Comparison of ENCODE assay signal across 25 cellular contexts in the genomic region with DNA sequence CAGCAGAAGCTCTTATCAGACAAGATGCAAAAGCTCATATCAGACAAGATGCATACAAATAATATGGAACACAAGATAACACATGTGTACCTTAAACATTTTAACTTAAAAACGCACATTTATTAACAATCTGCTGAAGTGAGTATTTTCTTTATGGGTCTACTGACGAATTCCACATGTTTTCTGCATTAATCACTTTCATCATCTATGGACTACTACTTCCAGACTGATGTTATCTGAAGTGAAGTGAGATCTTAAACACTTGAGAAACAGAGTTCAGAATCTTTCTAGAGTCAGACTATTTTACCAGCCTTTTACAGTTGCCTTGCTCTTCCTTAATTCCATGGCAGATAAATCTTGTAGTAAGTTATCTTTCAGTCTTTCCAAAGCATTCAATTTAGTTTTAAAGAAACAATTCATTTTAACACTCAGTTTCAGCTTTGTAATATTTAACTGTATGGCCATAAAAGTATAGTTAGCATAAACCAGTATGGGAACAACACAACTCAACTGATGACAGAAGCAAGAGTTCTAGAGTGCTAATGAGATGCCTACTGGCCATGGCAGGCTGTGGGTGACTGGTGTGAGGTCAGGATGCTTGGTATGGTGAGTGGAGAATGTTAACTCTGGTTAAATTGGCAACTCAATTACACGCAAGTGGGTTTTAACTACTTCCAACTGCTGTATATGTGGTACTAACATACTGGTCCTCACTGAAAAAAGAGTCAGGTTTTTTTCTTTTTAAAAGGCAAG. TPM values are rescaled to one million over a fixed set of nuclear protein-coding genes. Genes with fewer than 3 reads are reported as not detected.
DNase-seq lines count a peak whose midpoint lies in the region; ATAC-seq, FAIRE-seq and TF ChIP-seq lines count a peak whose summit lies in the region.
"Had no signal": no experiment of that assay in that cellular context is flagged by ENCODE, and none has a peak within 500 bp of the region (broad histone marks: within the 10 kb centered on the region; RNA-seq: fewer than 3 reads in every experiment).

No MANE protein-coding gene starts in this region.

- no peaks in the 10 kb centered on the region for H3K36me3 ChIP-seq in KMS-11 (ENCODE audit: insufficient read depth)
- peaks cover 5% of the 10 kb centered on the region for H3K36me3 ChIP-seq in astrocyte (ENCODE audit: insufficient read depth, low read length)
- H3K36me3 ChIP-seq in colonic mucosa, result no peaks in the 10 kb centered on the region

- no peaks in the 10 kb centered on the region for H3K79me2 ChIP-seq in KMS-11 (ENCODE audit: insufficient read depth, low read depth)
- H3K79me2 ChIP-seq in astrocyte (ENCODE audit: insufficient read depth, low read length), result peaks cover 43% of the 10 kb centered on the region

- H3K4me1 ChIP-seq in KMS-11 (ENCODE audit: low read depth, poor library complexity, severe bottlenecking) (peaks cover 35% of the 10 kb centered on the region), astrocyte (ENCODE audit: insufficient read depth, low read length) (peaks cover 24% of the 10 kb centered on the region), colonic mucosa (peaks cover 7% of the 10 kb centered on the region)

- H3K27ac ChIP-seq in KMS-11 (no peak overlapping the region; the same call in 1 of the 2 replicates), astrocyte (ENCODE audit: low read depth, low read length) (no peak overlapping the region), colonic mucosa (no peak overlapping the region)
- H3K27ac ChIP-seq: dorsolateral prefrontal cortex, left ventricle myocardium inferior, RWPE1, SK-N-MC, tibial artery had no signal

- no peak overlapping the region for H3K9ac ChIP-seq in KMS-11
- H3K9ac ChIP-seq in astrocyte (ENCODE audit: low read length), result no peak overlapping the region
- H3K9ac ChIP-seq in colonic mucosa (ENCODE audit: low read depth in 2 of 2, low read length in 2 of 2), result no peak overlapping the region

- no peak overlapping the region for H3K4me3 Mint-ChIP-seq in astrocyte (ENCODE audit: unreplicated experiment)
- no peak overlapping the region for H3K4me3 Mint-ChIP-seq in natural killer cell treated with Interleukin-12 subunit alpha and Interleukin-12 subunit beta and Interleukin-15 and Interleukin-18, amount 100 ng/mL, for 72 hours
- H3K4me3 Mint-ChIP-seq: naive B cell, T-helper 17 cell had no signal

- H3K36me3 Mint-ChIP-seq in astrocyte (ENCODE audit: low read depth, unreplicated experiment), result peaks cover 4% of the 10 kb centered on the region
- H3K36me3 Mint-ChIP-seq in natural killer cell treated with Interleukin-12 subunit alpha and Interleukin-12 subunit beta and Interleukin-15 and Interleukin-18, amount 100 ng/mL, for 72 hours, result peaks cover 6% of the 10 kb centered on the region

- H4K20me1 ChIP-seq in KMS-11 (ENCODE audit: insufficient read depth) (no peaks in the 10 kb centered on the region), astrocyte (ENCODE audit: insufficient read depth, low read length) (peaks cover 48% of the 10 kb centered on the region)

- H3K9me3 Mint-ChIP-seq in astrocyte (ENCODE audit: unreplicated experiment), result no peaks in the 10 kb centered on the region
- no peaks in the 10 kb centered on the region for H3K9me3 Mint-ChIP-seq in natural killer cell treated with Interleukin-12 subunit alpha and Interleukin-12 subunit beta and Interleukin-15 and Interleukin-18, amount 100 ng/mL, for 72 hours
- H3K9me3 Mint-ChIP-seq: naive B cell had no signal

- no peaks in the 10 kb centered on the region for H3K27me3 ChIP-seq in KMS-11 (ENCODE audit: insufficient read depth, low read depth)
- H3K27me3 ChIP-seq in astrocyte (ENCODE audit: insufficient read depth, low read length), result no peaks in the 10 kb centered on the region
- no peaks in the 10 kb centered on the region for H3K27me3 ChIP-seq in colonic mucosa
- H3K27me3 ChIP-seq: body of pancreas, dorsolateral prefrontal cortex, tibial artery had no signal

- H2AFZ ChIP-seq in KMS-11 (ENCODE audit: low read depth), result no peak overlapping the region
- no peak overlapping the region for H2AFZ ChIP-seq in astrocyte (ENCODE audit: low read depth, low read length)

- H3K4me1 Mint-ChIP-seq in astrocyte (ENCODE audit: low read depth, unreplicated experiment), result peaks cover 4% of the 10 kb centered on the region
- H3K4me1 Mint-ChIP-seq in natural killer cell treated with Interleukin-12 subunit alpha and Interleukin-12 subunit beta and Interleukin-15 and Interleukin-18, amount 100 ng/mL, for 72 hours (ENCODE audit: low read depth in 2 of 2), result peaks cover 8% of the 10 kb centered on the region in 2 donors

- DNase-seq in EH (ENCODE audit: low read depth) (peak; percentile 78), astrocyte (ENCODE audit: low read depth) (peak; percentile 56), NCI-H748 (lab: John Stamatoyannopoulos, UW; ENCODE audit: unreplicated experiment) (no peak), colonic mucosa (no peak)
- no peak for DNase-seq in natural killer cell treated with Interleukin-12 subunit alpha and Interleukin-12 subunit beta and Interleukin-15 and Interleukin-18, amount 100 ng/mL, for 72 hours (ENCODE audit: low spot score)
- DNase-seq: activated gamma-delta T cell treated with Interleukin-2 at 50 U/mL for 16 hours, body of pancreas, DMS153, dorsolateral prefrontal cortex, GDM1, islet precursor cell, left ventricle myocardium inferior, naive B cell, NCI-H1105, NCI-H1930, NCI-H748 treated with DMSO at 0.1 percent for 48 hours, nucleus accumbens, T-helper 17 cell, tibial artery had no signal

- peak; percentile 67 for FAIRE-seq in astrocyte (lab: Jason Lieb, UNC)
- FAIRE-seq: A204.1 had no signal

- no peaks in the 10 kb centered on the region for H3K9me3 ChIP-seq in astrocyte (ENCODE audit: insufficient read depth, low read depth, low read length)
- H3K9me3 ChIP-seq in colonic mucosa, result no peaks in the 10 kb centered on the region
- H3K9me3 ChIP-seq: body of pancreas, left ventricle myocardium inferior, tibial artery had no signal

- H3K27me3 Mint-ChIP-seq in astrocyte (ENCODE audit: low read depth, unreplicated experiment), result no peaks in the 10 kb centered on the region
- H3K27me3 Mint-ChIP-seq in natural killer cell treated with Interleukin-12 subunit alpha and Interleukin-12 subunit beta and Interleukin-15 and Interleukin-18, amount 100 ng/mL, for 72 hours, result no peaks in the 10 kb centered on the region
- H3K27me3 Mint-ChIP-seq: naive B cell, T-helper 17 cell had no signal

- H3K4me3 ChIP-seq in KMS-11 (IDR thresholded peaks at IDR 0.05; ENCODE audit: insufficient read depth, low read depth, low read length) (no peak overlapping the region), astrocyte (ENCODE audit: insufficient read depth, low read depth, low read length) (no peak overlapping the region), colonic mucosa (no peak overlapping the region)
- H3K4me3 ChIP-seq: body of pancreas, dorsolateral prefrontal cortex, left ventricle myocardium inferior, SK-N-MC, tibial artery had no signal

- no peak overlapping the region for H3K27ac Mint-ChIP-seq in astrocyte (ENCODE audit: unreplicated experiment)
- no peak overlapping the region for H3K27ac Mint-ChIP-seq in natural killer cell treated with Interleukin-12 subunit alpha and Interleukin-12 subunit beta and Interleukin-15 and Interleukin-18, amount 100 ng/mL, for 72 hours
- H3K27ac Mint-ChIP-seq: naive B cell, T-helper 17 cell had no signal

- ATAC-seq in natural killer cell treated with Interleukin-12 subunit alpha and Interleukin-12 subunit beta and Interleukin-15 and Interleukin-18, amount 100 ng/mL, for 72 hours, result peak; percentile 33 to 59
- ATAC-seq in HG02981 (IDR thresholded peaks at IDR 0.05; ENCODE audit: unreplicated experiment) (no peak), HG02852 (IDR thresholded peaks at IDR 0.05; ENCODE audit: unreplicated experiment) (no peak)
- ATAC-seq: T-helper 17 cell had no signal

- intact Hi-C loops in colonic mucosa (cut with DNase I), result no loop called here

- H3K4me2 ChIP-seq in KMS-11 (peak overlapping the region; percentile 42), astrocyte (ENCODE audit: low read length) (peak overlapping the region; percentile 60)

- TF ChIP-seq CTCF in KMS-11 (conservative IDR thresholded peaks at IDR 0.05; ENCODE audit: low read depth, low read length) (no peak), astrocyte (IDR thresholded peaks at IDR 0.05; ENCODE audit: insufficient read depth, low read depth, low read length) (no peak), colonic mucosa (IDR thresholded peaks at IDR 0.05) (no peak)

RNA-seq across cellular contexts. Expression of a gene that starts 9.8 kb away (rescaled TPM):
- total RNA-seq in astrocyte (52.2 and 53.6 TPM in 2 replicates), colonic mucosa (10 to 100 TPM; 55.3 to 73.7 TPM)
- total RNA-seq in natural killer cell treated with Interleukin-12 subunit alpha and Interleukin-12 subunit beta and Interleukin-15 and Interleukin-18, amount 100 ng/mL, for 72 hours, result 10 to 100 TPM; 48.6 to 83.0 TPM

Comparison
In these comparisons a context has a peak if more than half of its experiments do, and no peak if none do; other contexts are left out.
1. DNase-seq: peak in EH (single experiment) and astrocyte (single experiment); none in natural killer cell treated with Interleukin-12 subunit alpha and Interleukin-12 subunit beta and Interleukin-15 and Interleukin-18, amount 100 ng/mL, for 72 hours (single experiment), NCI-H748 (single experiment) and colonic mucosa (single experiment).
2. ATAC-seq: peak in natural killer cell treated with Interleukin-12 subunit alpha and Interleukin-12 subunit beta and Interleukin-15 and Interleukin-18, amount 100 ng/mL, for 72 hours (2 of 2); none in HG02981 (single experiment) and HG02852 (single experiment).